In the genomic region with DNA sequence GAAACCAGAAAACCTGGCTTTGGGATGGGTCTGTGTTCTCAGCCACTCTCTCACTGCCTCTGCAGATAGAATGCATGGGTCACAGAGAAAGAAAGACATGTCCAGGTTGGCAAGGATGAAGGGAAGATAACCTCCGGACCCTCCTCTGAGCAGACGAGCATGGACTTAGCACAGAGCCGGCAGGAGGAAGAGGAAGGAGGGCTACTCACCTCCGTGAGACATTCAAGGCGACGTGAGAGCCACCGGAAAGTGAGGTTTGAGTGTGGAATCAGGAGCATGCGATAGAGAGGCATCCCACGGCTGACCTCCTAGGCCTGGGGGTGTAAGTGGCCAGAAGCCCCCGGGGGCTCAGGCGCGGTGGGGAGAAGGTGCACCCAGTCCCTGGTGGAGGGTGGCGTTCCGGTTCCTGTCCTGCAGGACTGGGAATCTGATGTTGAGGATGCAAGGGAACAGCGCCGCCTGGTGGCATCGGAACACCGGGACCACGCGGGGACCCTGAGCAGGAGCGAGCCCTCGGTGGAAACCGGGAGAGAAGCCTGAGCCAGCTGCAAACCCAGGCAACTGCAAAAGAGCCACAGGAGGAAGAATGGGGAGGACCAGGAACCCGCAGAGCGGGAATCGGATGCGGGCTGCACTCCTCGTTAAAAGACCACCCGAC, we compare ENCODE assay signal across 10 cellular contexts. TPM values are rescaled to one million over a fixed set of nuclear protein-coding genes. Genes with fewer than 3 reads are reported as not detected.
DNase-seq lines count a peak whose midpoint lies in the region; ATAC-seq, FAIRE-seq and TF ChIP-seq lines count a peak whose summit lies in the region.
"Not testable (repeated sequence)": the region's sequence is repeated elsewhere in the genome, so short reads cannot be mapped to it uniquely, and the experiment has no call there.
"Had no signal": no experiment of that assay in that cellular context is flagged by ENCODE, and none has a peak within 500 bp of the region (broad histone marks: within the 10 kb centered on the region; RNA-seq: fewer than 3 reads in every experiment).

No MANE protein-coding gene starts in this region.

- peak overlapping the region in 1 of 2 experiments; percentile 33; a peak in 2 of 4 replicates for H3K4me3 ChIP-seq in HCT116 (replicated peaks in 1 of 2; ENCODE audit: low read depth in 1 of 2, low read length in 2 of 2)
- H3K4me3 ChIP-seq in RWPE2 (ENCODE audit: severe bottlenecking); HepG2 (replicated peaks in 1 of 3; ENCODE audit: insufficient read depth in 1 of 3, low read depth in 2 of 3, low read length in 3 of 3): not testable (repeated sequence)

- not testable (repeated sequence) for H3K9ac ChIP-seq in HCT116 (ENCODE audit: low read length); HepG2 (ENCODE audit: insufficient read depth, low read depth, low read length)

- not testable (repeated sequence) for H3K27ac Mint-ChIP-seq in activated naive CD8-positive, alpha-beta T cell treated with anti-CD3 and anti-CD28 coated beads, Interleukin-2, amount 50 U/mL, for 24 hours

- TF ChIP-seq EP300 in HepG2 (IDR thresholded peaks at IDR 0.05; ENCODE audit: low read depth in 2 of 2, low read length in 2 of 2); HepG2 (CRISPR knock-in tag; IDR thresholded peaks at IDR 0.05; ENCODE audit: borderline replicate concordance): not testable (repeated sequence)

- not testable (repeated sequence) for H3K79me2 ChIP-seq in HCT116 (ENCODE audit: insufficient read depth, low read length); HepG2 (ENCODE audit: insufficient read depth, low read length)

- H3K27ac ChIP-seq in HCT116 (ENCODE audit: low read depth, low read length); RWPE2 (ENCODE audit: poor library complexity, severe bottlenecking); foreskin keratinocyte; HepG2 (ENCODE audit: extremely low read length, insufficient read depth, low read length): not testable (repeated sequence)

- H4K20me1 ChIP-seq in HCT116 (ENCODE audit: insufficient read depth); HepG2 (ENCODE audit: insufficient read depth, low read length): not testable (repeated sequence)

- TF ChIP-seq POLR2A in HCT116 (IDR thresholded peaks at IDR 0.05; ENCODE audit: borderline replicate concordance, extremely low read depth, insufficient read depth, insufficient read length); HepG2 (IDR thresholded peaks at IDR 0.05; ENCODE audit: insufficient read depth in 1 of 2, low read depth in 2 of 2, low read length in 2 of 2): not testable (repeated sequence)

- not testable (repeated sequence) for TF ChIP-seq CTCF in HCT116 (IDR thresholded peaks at IDR 0.05 in 2 of 3, conservative IDR thresholded peaks at IDR 0.05 in 1 of 3; ENCODE audit: borderline replicate concordance in 1 of 3, insufficient read depth in 1 of 3, low read depth in 2 of 3, low read length in 2 of 3); RWPE2 (IDR thresholded peaks at IDR 0.05; ENCODE audit: poor library complexity, severe bottlenecking); foreskin keratinocyte (conservative IDR thresholded peaks at IDR 0.05); HepG2 (CRISPR knock-in tag; IDR thresholded peaks at IDR 0.05)

- TF ChIP-seq RAD21 in HCT116 (IDR thresholded peaks at IDR 0.05; ENCODE audit: low read depth); HepG2 (CRISPR knock-in tag; IDR thresholded peaks at IDR 0.05): not testable (repeated sequence)

- H3K9me2 ChIP-seq in HCT116 (ENCODE audit: insufficient read depth): not testable (repeated sequence)

- H3K4me3 Mint-ChIP-seq in activated naive CD8-positive, alpha-beta T cell treated with anti-CD3 and anti-CD28 coated beads, Interleukin-2, amount 50 U/mL, for 24 hours: not testable (repeated sequence)

- not testable (repeated sequence) for BruUV-seq in HCT116 (replicated peaks; lab: Mats Ljungman, UMichigan); HepG2 (replicated peaks; lab: Mats Ljungman, UMichigan)

- H3K36me3 Mint-ChIP-seq in activated naive CD8-positive, alpha-beta T cell treated with anti-CD3 and anti-CD28 coated beads, Interleukin-2, amount 50 U/mL, for 24 hours (ENCODE audit: low read depth): not testable (repeated sequence)

- RAD21 ChIA-PET in HCT116 (lab: Charles Lee; ENCODE audit: low non-redundant PET in 1 of 2, low total read pairs in 2 of 2, uncharacterized antibody in 2 of 2, unreplicated experiment in 2 of 2): not testable (repeated sequence)

- not testable (repeated sequence) for H3K9me3 ChIP-seq in HCT116 (ENCODE audit: control insufficient read depth in 1 of 2, insufficient read depth in 1 of 2, low read depth in 1 of 2, low read length in 2 of 2); RWPE2 (ENCODE audit: severe bottlenecking); HepG2 (ENCODE audit: low read length)

- not testable (repeated sequence) for H3K36me3 ChIP-seq in HCT116 (ENCODE audit: control insufficient read depth in 1 of 2, insufficient read depth in 2 of 2, low read length in 2 of 2); RWPE2 (ENCODE audit: low read depth); HepG2 (replicated peaks in 1 of 2; ENCODE audit: control insufficient read depth in 1 of 2, insufficient read depth in 2 of 2, low read length in 2 of 2)

- no CpG with 5 or more reads among the region's 29 CpGs for WGBS in HepG2 (ENCODE audit: low lambda C conversion rate)

- not testable (repeated sequence) for H3K4me1 ChIP-seq in HCT116 (ENCODE audit: control insufficient read depth in 1 of 2, insufficient read depth in 2 of 2, low read length in 2 of 2); RWPE2 (ENCODE audit: insufficient read depth, poor library complexity, severe bottlenecking); foreskin keratinocyte; HepG2 (ENCODE audit: insufficient read depth, low read length)

- H2AFZ ChIP-seq in HCT116 (ENCODE audit: low read depth, low read length, poor library complexity, severe bottlenecking); HepG2 (ENCODE audit: low read length): not testable (repeated sequence)

- CTCF ChIA-PET in HCT116 (lab: Charles Lee): interaction anchor here (1.8 kb wide), 1 partner anchor 282 kb away, joined by 7 read pairs; no protein-coding TSS in a partner anchor
- CTCF ChIA-PET in HepG2 (lab: Yijun Ruan, JAX; ENCODE audit: low intra/inter-chr PET ratio, low total read pairs): not testable (repeated sequence)

- H3K4me1 Mint-ChIP-seq in activated naive CD8-positive, alpha-beta T cell treated with anti-CD3 and anti-CD28 coated beads, Interleukin-2, amount 50 U/mL, for 24 hours: not testable (repeated sequence)

- peak; percentile 97 for ATAC-seq in HCT116
- peak; percentile 77 for ATAC-seq in RWPE2 (ENCODE audit: low read depth)
- peak; percentile 16 for ATAC-seq in activated naive CD8-positive, alpha-beta T cell treated with anti-CD3 and anti-CD28 coated beads, Interleukin-2, amount 50 U/mL, for 24 hours
- ATAC-seq in foreskin keratinocyte: peak; percentile 45
- peak; percentile 23 to 62 for ATAC-seq in left cardiac atrium
- peak; percentile 96 for ATAC-seq in HepG2
- peak; percentile 49 for ATAC-seq in sciatic nerve

- H3K4me2 ChIP-seq in HCT116 (ENCODE audit: low read length); HepG2 (ENCODE audit: low read depth, low read length): not testable (repeated sequence)

- not testable (repeated sequence) for H3K27me3 Mint-ChIP-seq in activated naive CD8-positive, alpha-beta T cell treated with anti-CD3 and anti-CD28 coated beads, Interleukin-2, amount 50 U/mL, for 24 hours

- H3K27me3 ChIP-seq in HCT116 (ENCODE audit: insufficient read depth, low read length); foreskin keratinocyte: not testable (repeated sequence)
- H3K27me3 ChIP-seq in RWPE2 (ENCODE audit: insufficient read depth, poor library complexity, severe bottlenecking): peaks cover 15% of the 10 kb centered on the region
- peaks cover 0 to 22% of the 10 kb centered on the region in 2 experiments for H3K27me3 ChIP-seq in HepG2 (ENCODE audit: control insufficient read depth in 1 of 2, insufficient read depth in 2 of 2, low read length in 2 of 2)

- intact Hi-C loops in HCT116 (cut with micrococcal nuclease); left cardiac atrium (cut with DNase I); HepG2 (cut with micrococcal nuclease; ENCODE audit: unreplicated experiment); sciatic nerve (cut with DNase I): not testable (repeated sequence)

- not testable (repeated sequence) for H3K9me3 Mint-ChIP-seq in activated naive CD8-positive, alpha-beta T cell treated with anti-CD3 and anti-CD28 coated beads, Interleukin-2, amount 50 U/mL, for 24 hours

- in situ Hi-C loops in HepG2 (cut with HindIII; ENCODE audit: extremely low pct_ligation_motif_present, low pct_unique_long_range_greater_than_20kb): not testable (repeated sequence)

- DNase-seq in HCT116 (ENCODE audit: low read depth, low spot score); RWPE2 (ENCODE audit: low spot score); activated naive CD8-positive, alpha-beta T cell treated with anti-CD3 and anti-CD28 coated beads, Interleukin-2, amount 50 U/mL, for 24 hours; foreskin keratinocyte; left cardiac atrium; HepG2 (ENCODE audit: low spot score); sciatic nerve (ENCODE audit: low spot score): not testable (repeated sequence)

- not testable (repeated sequence) for FAIRE-seq in HepG2 (lab: Jason Lieb, UNC)

- POLR2A ChIA-PET in HCT116 (lab: Charles Lee); HepG2 (lab: Yijun Ruan, JAX): not testable (repeated sequence)

RNA-seq across cellular contexts. Expression of a gene that starts 43.5 kb away (rescaled TPM):
- total RNA-seq in HCT116 (2021; ENCODE audit: unreplicated experiment) (not detected), foreskin keratinocyte (not detected in 2 replicates), left cardiac atrium (1 to 10 TPM; 1.8 to 2.2 TPM), HepG2 (2016; rRNA removed; fragmentation: Illumina TruSeq; extraction: Trizol) (0.38 and 0.58 TPM in 2 replicates), sciatic nerve (7.0 TPM)
- 0.14 and 0.19 TPM in 2 replicates for polyA plus RNA-seq in HCT116 (2012)
- polyA plus RNA-seq in foreskin keratinocyte (not detected in 2 replicates), HepG2 (2011; rRNA removed) (0.60 and 0.61 TPM in 2 replicates)
- total RNA-seq in HepG2 (2016; cell fraction: cytosol; rRNA removed; fragmentation: Illumina TruSeq; extraction: Trizol; ENCODE audit: low read depth): not detected in 2 replicates
- 0.79 and 0.80 TPM in 2 replicates for total RNA-seq in HepG2 (2016; cell fraction: insoluble cytoplasmic fraction; rRNA removed; fragmentation: Illumina TruSeq; extraction: Trizol)
- total RNA-seq in HepG2 (2016; cell fraction: membrane; rRNA removed; fragmentation: Illumina TruSeq; extraction: Trizol): 0.31 and 0.65 TPM in 2 replicates
- 0.25 and 0.96 TPM in 2 replicates for total RNA-seq in HepG2 (2016; cell fraction: nucleus; rRNA removed; fragmentation: Illumina TruSeq; extraction: Trizol)
- 0.49 and 0.76 TPM in 2 replicates for polyA plus RNA-seq in HepG2 (2011; cell fraction: cytosol; rRNA removed)
- polyA plus RNA-seq in HepG2 (2011; cell fraction: nucleus; rRNA removed): 1.9 and 3.1 TPM in 2 replicates
- 0.36 and 1.1 TPM in 2 replicates for polyA plus RNA-seq in HepG2 (2012)
- 0.23 and 0.32 TPM in 2 replicates for polyA plus RNA-seq in HepG2 (2016; cell fraction: cytosol; fragmentation: Illumina TruSeq; extraction: Trizol; ENCODE audit: low read depth)
- 0.38 and 0.51 TPM in 2 replicates for polyA plus RNA-seq in HepG2 (2016; cell fraction: insoluble cytoplasmic fraction; fragmentation: Illumina TruSeq; extraction: Trizol; ENCODE audit: low read depth)
- polyA plus RNA-seq in HepG2 (2016; cell fraction: membrane; fragmentation: Illumina TruSeq; extraction: Trizol; ENCODE audit: low read depth): 0.31 and 0.38 TPM in 2 replicates
- 1.5 and 1.9 TPM in 2 replicates for polyA plus RNA-seq in HepG2 (2016; cell fraction: nucleus; fragmentation: Illumina TruSeq; extraction: Trizol; ENCODE audit: insufficient read depth, low read depth)
- 0.44 and 0.58 TPM in 2 replicates for polyA minus RNA-seq in HepG2 (2011; rRNA and poly(A)+ RNA removed; ENCODE audit: low replicate concordance)
- polyA minus RNA-seq in HepG2 (2011; cell fraction: cytosol; rRNA and poly(A)+ RNA removed): 0.79 TPM in 1 of 2 replicates, not detected in the other
- 0.25 and 0.77 TPM in 2 replicates for polyA minus RNA-seq in HepG2 (2011; cell fraction: nucleus; rRNA and poly(A)+ RNA removed)
- total RNA-seq: CD4-positive, CD25-positive, alpha-beta regulatory T cell; OCI-LY7 had no signal
- polyA plus RNA-seq: CD4-positive, CD25-positive, alpha-beta regulatory T cell had no signal

RNA-seq across cellular contexts. Expression of a gene that starts 55.8 kb away (rescaled TPM):
- total RNA-seq in HCT116 (2021; ENCODE audit: unreplicated experiment) (not detected), foreskin keratinocyte (not detected in 2 replicates), left cardiac atrium (under 1 TPM in 1 of 2 donors, not detected in 1; 0.06 TPM), HepG2 (2016; rRNA removed; fragmentation: Illumina TruSeq; extraction: Trizol) (0.07 TPM in 1 of 2 replicates, not detected in the other), sciatic nerve (0.58 TPM)
- 0.04 and 0.05 TPM in 2 replicates for polyA plus RNA-seq in HCT116 (2012)
- polyA plus RNA-seq in foreskin keratinocyte (not detected in 2 replicates), HepG2 (2011; rRNA removed) (0.01 TPM in 1 of 2 replicates, not detected in the other)
- total RNA-seq in HepG2 (2016; cell fraction: cytosol; rRNA removed; fragmentation: Illumina TruSeq; extraction: Trizol; ENCODE audit: low read depth): not detected in 2 replicates
- total RNA-seq in HepG2 (2016; cell fraction: insoluble cytoplasmic fraction; rRNA removed; fragmentation: Illumina TruSeq; extraction: Trizol): not detected in 2 replicates
- total RNA-seq in HepG2 (2016; cell fraction: membrane; rRNA removed; fragmentation: Illumina TruSeq; extraction: Trizol): 0.07 TPM in 1 of 2 replicates, not detected in the other
- 0.12 and 0.13 TPM in 2 replicates for total RNA-seq in HepG2 (2016; cell fraction: nucleus; rRNA removed; fragmentation: Illumina TruSeq; extraction: Trizol)
- polyA plus RNA-seq in HepG2 (2011; cell fraction: cytosol; rRNA removed): not detected in 2 replicates
- polyA plus RNA-seq in HepG2 (2011; cell fraction: nucleus; rRNA removed): 0.10 and 0.13 TPM in 2 replicates
- polyA plus RNA-seq in HepG2 (2012): not detected in 2 replicates
- polyA plus RNA-seq in HepG2 (2016; cell fraction: cytosol; fragmentation: Illumina TruSeq; extraction: Trizol; ENCODE audit: low read depth): not detected in 2 replicates
- not detected in 2 replicates for polyA plus RNA-seq in HepG2 (2016; cell fraction: insoluble cytoplasmic fraction; fragmentation: Illumina TruSeq; extraction: Trizol; ENCODE audit: low read depth)
- polyA plus RNA-seq in HepG2 (2016; cell fraction: membrane; fragmentation: Illumina TruSeq; extraction: Trizol; ENCODE audit: low read depth): not detected in 2 replicates
- polyA plus RNA-seq in HepG2 (2016; cell fraction: nucleus; fragmentation: Illumina TruSeq; extraction: Trizol; ENCODE audit: insufficient read depth, low read depth): 0.16 TPM in 1 of 2 replicates, not detected in the other
- 0.07 TPM in 1 of 2 replicates, not detected in the other for polyA minus RNA-seq in HepG2 (2011; rRNA and poly(A)+ RNA removed; ENCODE audit: low replicate concordance)
- polyA minus RNA-seq in HepG2 (2011; cell fraction: cytosol; rRNA and poly(A)+ RNA removed): not detected in 2 replicates
- 0.13 TPM in 1 of 2 replicates, not detected in the other for polyA minus RNA-seq in HepG2 (2011; cell fraction: nucleus; rRNA and poly(A)+ RNA removed)
- total RNA-seq: CD4-positive, CD25-positive, alpha-beta regulatory T cell; H4; OCI-LY7 had no signal
- polyA plus RNA-seq: CD4-positive, CD25-positive, alpha-beta regulatory T cell had no signal

Comparison
In these comparisons a context has a peak if more than half of its experiments do, and no peak if none do; other contexts are left out.
1. ATAC-seq: peak in every context shown above with its lines; median percentile 97 in HCT116; 96 in HepG2; 77 in RWPE2; 49 in sciatic nerve; 45 in foreskin keratinocyte; 42 in left cardiac atrium; 16 in activated naive CD8-positive, alpha-beta T cell treated with anti-CD3 and anti-CD28 coated beads, Interleukin-2, amount 50 U/mL, for 24 hours.